ENCODE assay signal across 1 cellular context in the genomic region with DNA sequence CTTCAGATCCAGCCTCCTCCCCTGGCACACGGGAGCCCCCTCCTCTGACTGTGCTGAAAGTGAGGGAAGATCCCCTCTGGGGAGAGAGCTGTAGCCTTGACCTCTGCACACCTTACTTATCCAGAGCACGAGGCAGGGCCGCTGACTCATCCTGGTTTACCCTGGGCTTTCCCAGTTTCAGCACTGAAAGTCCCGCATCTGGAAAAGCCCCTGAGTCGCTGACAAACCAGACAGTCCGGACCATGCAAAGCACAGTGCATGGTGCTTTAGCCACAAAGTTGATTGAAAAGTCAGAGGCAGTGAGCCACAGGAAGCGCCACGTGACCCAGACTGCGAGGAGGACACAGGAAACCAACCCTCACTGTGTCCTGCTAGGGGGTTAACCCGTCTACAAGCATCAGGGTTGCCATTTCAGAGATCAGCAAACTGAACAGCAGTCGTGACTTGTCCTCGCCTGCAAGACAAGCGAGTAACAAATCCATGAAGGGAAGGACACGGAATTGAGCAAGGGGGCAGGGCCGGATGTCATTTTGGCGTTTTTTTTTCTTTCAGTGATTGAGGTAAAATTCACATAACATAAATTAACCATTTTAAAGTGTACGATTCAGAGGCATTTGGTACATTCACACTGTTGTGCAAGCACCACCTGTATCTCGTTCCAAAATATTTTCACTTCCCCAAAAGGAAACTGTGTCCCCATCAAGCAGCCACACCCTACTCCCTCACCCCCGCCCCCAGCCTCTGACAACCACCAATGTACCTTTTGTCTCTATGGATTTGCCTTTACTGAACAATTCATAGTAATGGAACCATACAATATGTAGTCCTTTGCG.
TF ChIP-seq lines count a peak whose summit lies in the region.

No MANE protein-coding gene starts in this region.

TF ChIP-seq in GM12878, 131 proteins besides CTCF, POLR2A, EP300 and RAD21 (continued from another document and continues in another):
- TF ChIP-seq, protein P1, sequence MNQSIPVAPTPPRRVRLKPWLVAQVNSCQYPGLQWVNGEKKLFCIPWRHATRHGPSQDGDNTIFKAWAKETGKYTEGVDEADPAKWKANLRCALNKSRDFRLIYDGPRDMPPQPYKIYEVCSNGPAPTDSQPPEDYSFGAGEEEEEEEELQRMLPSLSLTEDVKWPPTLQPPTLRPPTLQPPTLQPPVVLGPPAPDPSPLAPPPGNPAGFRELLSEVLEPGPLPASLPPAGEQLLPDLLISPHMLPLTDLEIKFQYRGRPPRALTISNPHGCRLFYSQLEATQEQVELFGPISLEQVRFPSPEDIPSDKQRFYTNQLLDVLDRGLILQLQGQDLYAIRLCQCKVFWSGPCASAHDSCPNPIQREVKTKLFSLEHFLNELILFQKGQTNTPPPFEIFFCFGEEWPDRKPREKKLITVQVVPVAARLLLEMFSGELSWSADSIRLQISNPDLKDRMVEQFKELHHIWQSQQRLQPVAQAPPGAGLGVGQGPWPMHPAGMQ (IDR thresholded peaks at IDR 0.05; ENCODE audit: borderline replicate concordance) = 0 out of 2 replicates have a peak, but pooled peaks have one; percentile 25
- TF ChIP-seq NFIC (IDR thresholded peaks at IDR 0.05; ENCODE audit: low read depth, low read length) (peak; percentile 91), RBBP5 (conservative IDR thresholded peaks at IDR 0.05) (no peak), ZNF217 (IDR thresholded peaks at IDR 0.05) (peak; percentile 15; the same call in 1 of the 2 replicates), ZBED1 (IDR thresholded peaks at IDR 0.05; ENCODE audit: borderline replicate concordance) (peak; percentile 64; the same call in 1 of the 2 replicates), SPI1 (IDR thresholded peaks at IDR 0.05; ENCODE audit: borderline replicate concordance, insufficient read depth, low read depth, low read length) (peak; percentile 94), ETV6 (conservative IDR thresholded peaks at IDR 0.05 in 1 of 2, IDR thresholded peaks at IDR 0.05 in 1 of 2; ENCODE audit: borderline replicate concordance in 1 of 2, low read depth in 1 of 2) (peak in 1 of 2 experiments; percentile 80; a peak in 2 of 4 replicates), HDGF (IDR thresholded peaks at IDR 0.05) (no peak), MXI1 (IDR thresholded peaks at IDR 0.05; ENCODE audit: low read depth, low read length) (peak; percentile 90), ZSCAN29 (IDR thresholded peaks at IDR 0.05) (0 out of 2 replicates have a peak, but pooled peaks have one; percentile 21), RUNX3 (IDR thresholded peaks at IDR 0.05; ENCODE audit: low read length) (peak; percentile 96), SRF (IDR thresholded peaks at IDR 0.05; ENCODE audit: low read depth in 2 of 2, low read length in 2 of 2) (no peak), EGR1 (IDR thresholded peaks at IDR 0.05; ENCODE audit: borderline replicate concordance in 1 of 2, low read depth in 2 of 2, low read length in 2 of 2) (0 out of 3 replicates have a peak, but pooled peaks of 1 of the 2 experiments have one; percentile 26), MTA3 (IDR thresholded peaks at IDR 0.05; ENCODE audit: borderline replicate concordance, low read length) (no peak; the same call in 1 of the 2 replicates), PAX5 (IDR thresholded peaks at IDR 0.05; ENCODE audit: borderline replicate concordance, low read depth, low read length) (peak; percentile 79; the same call in 1 of the 2 replicates), SMARCA5 (IDR thresholded peaks at IDR 0.05) (peak; percentile 73; the same call in 1 of the 2 replicates), TCF12 (IDR thresholded peaks at IDR 0.05; ENCODE audit: low read depth, low read length) (peak; percentile 72), NR2C1 (IDR thresholded peaks at IDR 0.05) (no peak), ZNF274 (IDR thresholded peaks at IDR 0.05; ENCODE audit: insufficient read depth, insufficient read length) (no peak), ESRRA (IDR thresholded peaks at IDR 0.05; ENCODE audit: low read length) (0 out of 2 replicates have a peak, but pooled peaks have one; percentile 69), RAD51 (IDR thresholded peaks at IDR 0.05) (peak; percentile 97), RFX5 (IDR thresholded peaks at IDR 0.05; ENCODE audit: low read depth, low read length) (no peak), FOXM1 (IDR thresholded peaks at IDR 0.05; ENCODE audit: low read depth, low read length) (peak; percentile 84), NRF1 (conservative IDR thresholded peaks at IDR 0.05; ENCODE audit: low read depth, low read length) (no peak), SMAD5 (IDR thresholded peaks at IDR 0.05; ENCODE audit: low read depth) (peak; percentile 59), MYB (IDR thresholded peaks at IDR 0.05; ENCODE audit: borderline replicate concordance, low read depth, low read length) (no peak), ZZZ3 (IDR thresholded peaks at IDR 0.05; ENCODE audit: control insufficient read depth, insufficient read length, low read depth) (no peak), TAF1 (IDR thresholded peaks at IDR 0.05; ENCODE audit: borderline replicate concordance, low read depth, low read length) (peak; percentile 67; the same call in 1 of the 2 replicates), EED (IDR thresholded peaks at IDR 0.05; ENCODE audit: low read depth) (peak; percentile 98), IKZF2 (IDR thresholded peaks at IDR 0.05) (peak; percentile 99), CHD1 (IDR thresholded peaks at IDR 0.05; ENCODE audit: low read depth, low read length) (no peak), HDAC2 (IDR thresholded peaks at IDR 0.05) (no peak), YY1 (IDR thresholded peaks at IDR 0.05; ENCODE audit: low read depth, low read length) (peak; percentile 60; the same call in 1 of the 2 replicates), MTA2 (IDR thresholded peaks at IDR 0.05; ENCODE audit: low read depth) (peak; percentile 87)
- TF ChIP-seq, protein P2, sequence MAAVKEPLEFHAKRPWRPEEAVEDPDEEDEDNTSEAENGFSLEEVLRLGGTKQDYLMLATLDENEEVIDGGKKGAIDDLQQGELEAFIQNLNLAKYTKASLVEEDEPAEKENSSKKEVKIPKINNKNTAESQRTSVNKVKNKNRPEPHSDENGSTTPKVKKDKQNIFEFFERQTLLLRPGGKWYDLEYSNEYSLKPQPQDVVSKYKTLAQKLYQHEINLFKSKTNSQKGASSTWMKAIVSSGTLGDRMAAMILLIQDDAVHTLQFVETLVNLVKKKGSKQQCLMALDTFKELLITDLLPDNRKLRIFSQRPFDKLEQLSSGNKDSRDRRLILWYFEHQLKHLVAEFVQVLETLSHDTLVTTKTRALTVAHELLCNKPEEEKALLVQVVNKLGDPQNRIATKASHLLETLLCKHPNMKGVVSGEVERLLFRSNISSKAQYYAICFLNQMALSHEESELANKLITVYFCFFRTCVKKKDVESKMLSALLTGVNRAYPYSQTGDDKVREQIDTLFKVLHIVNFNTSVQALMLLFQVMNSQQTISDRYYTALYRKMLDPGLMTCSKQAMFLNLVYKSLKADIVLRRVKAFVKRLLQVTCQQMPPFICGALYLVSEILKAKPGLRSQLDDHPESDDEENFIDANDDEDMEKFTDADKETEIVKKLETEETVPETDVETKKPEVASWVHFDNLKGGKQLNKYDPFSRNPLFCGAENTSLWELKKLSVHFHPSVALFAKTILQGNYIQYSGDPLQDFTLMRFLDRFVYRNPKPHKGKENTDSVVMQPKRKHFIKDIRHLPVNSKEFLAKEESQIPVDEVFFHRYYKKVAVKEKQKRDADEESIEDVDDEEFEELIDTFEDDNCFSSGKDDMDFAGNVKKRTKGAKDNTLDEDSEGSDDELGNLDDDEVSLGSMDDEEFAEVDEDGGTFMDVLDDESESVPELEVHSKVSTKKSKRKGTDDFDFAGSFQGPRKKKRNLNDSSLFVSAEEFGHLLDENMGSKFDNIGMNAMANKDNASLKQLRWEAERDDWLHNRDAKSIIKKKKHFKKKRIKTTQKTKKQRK (IDR thresholded peaks at IDR 0.05; ENCODE audit: low read depth, low read length) = no peak
- TF ChIP-seq, protein P3, sequence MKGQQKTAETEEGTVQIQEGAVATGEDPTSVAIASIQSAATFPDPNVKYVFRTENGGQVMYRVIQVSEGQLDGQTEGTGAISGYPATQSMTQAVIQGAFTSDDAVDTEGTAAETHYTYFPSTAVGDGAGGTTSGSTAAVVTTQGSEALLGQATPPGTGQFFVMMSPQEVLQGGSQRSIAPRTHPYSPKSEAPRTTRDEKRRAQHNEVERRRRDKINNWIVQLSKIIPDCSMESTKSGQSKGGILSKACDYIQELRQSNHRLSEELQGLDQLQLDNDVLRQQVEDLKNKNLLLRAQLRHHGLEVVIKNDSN (IDR thresholded peaks at IDR 0.05; ENCODE audit: borderline replicate concordance, extremely low read length, insufficient read depth, low read depth, low read length) = peak; percentile 94
- TF ChIP-seq, protein P4, sequence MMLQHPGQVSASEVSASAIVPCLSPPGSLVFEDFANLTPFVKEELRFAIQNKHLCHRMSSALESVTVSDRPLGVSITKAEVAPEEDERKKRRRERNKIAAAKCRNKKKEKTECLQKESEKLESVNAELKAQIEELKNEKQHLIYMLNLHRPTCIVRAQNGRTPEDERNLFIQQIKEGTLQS (IDR thresholded peaks at IDR 0.05; ENCODE audit: borderline replicate concordance, extremely low read depth, low read depth, low read length) = peak; percentile 61; the same call in 1 of the 2 replicates
- TF ChIP-seq, protein P5, sequence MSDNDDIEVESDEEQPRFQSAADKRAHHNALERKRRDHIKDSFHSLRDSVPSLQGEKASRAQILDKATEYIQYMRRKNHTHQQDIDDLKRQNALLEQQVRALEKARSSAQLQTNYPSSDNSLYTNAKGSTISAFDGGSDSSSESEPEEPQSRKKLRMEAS (IDR thresholded peaks at IDR 0.05; ENCODE audit: low read depth, low read length) = peak; percentile 96
- TF ChIP-seq, protein P6, sequence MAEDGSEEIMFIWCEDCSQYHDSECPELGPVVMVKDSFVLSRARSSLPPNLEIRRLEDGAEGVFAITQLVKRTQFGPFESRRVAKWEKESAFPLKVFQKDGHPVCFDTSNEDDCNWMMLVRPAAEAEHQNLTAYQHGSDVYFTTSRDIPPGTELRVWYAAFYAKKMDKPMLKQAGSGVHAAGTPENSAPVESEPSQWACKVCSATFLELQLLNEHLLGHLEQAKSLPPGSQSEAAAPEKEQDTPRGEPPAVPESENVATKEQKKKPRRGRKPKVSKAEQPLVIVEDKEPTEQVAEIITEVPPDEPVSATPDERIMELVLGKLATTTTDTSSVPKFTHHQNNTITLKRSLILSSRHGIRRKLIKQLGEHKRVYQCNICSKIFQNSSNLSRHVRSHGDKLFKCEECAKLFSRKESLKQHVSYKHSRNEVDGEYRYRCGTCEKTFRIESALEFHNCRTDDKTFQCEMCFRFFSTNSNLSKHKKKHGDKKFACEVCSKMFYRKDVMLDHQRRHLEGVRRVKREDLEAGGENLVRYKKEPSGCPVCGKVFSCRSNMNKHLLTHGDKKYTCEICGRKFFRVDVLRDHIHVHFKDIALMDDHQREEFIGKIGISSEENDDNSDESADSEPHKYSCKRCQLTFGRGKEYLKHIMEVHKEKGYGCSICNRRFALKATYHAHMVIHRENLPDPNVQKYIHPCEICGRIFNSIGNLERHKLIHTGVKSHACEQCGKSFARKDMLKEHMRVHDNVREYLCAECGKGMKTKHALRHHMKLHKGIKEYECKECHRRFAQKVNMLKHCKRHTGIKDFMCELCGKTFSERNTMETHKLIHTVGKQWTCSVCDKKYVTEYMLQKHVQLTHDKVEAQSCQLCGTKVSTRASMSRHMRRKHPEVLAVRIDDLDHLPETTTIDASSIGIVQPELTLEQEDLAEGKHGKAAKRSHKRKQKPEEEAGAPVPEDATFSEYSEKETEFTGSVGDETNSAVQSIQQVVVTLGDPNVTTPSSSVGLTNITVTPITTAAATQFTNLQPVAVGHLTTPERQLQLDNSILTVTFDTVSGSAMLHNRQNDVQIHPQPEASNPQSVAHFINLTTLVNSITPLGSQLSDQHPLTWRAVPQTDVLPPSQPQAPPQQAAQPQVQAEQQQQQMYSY (CRISPR knock-in tag; IDR thresholded peaks at IDR 0.05) = no peak
- TF ChIP-seq, protein P7, sequence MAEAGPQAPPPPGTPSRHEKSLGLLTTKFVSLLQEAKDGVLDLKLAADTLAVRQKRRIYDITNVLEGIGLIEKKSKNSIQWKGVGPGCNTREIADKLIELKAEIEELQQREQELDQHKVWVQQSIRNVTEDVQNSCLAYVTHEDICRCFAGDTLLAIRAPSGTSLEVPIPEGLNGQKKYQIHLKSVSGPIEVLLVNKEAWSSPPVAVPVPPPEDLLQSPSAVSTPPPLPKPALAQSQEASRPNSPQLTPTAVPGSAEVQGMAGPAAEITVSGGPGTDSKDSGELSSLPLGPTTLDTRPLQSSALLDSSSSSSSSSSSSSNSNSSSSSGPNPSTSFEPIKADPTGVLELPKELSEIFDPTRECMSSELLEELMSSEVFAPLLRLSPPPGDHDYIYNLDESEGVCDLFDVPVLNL (IDR thresholded peaks at IDR 0.05; ENCODE audit: low read depth, low read length) = no peak
- TF ChIP-seq, protein P8, sequence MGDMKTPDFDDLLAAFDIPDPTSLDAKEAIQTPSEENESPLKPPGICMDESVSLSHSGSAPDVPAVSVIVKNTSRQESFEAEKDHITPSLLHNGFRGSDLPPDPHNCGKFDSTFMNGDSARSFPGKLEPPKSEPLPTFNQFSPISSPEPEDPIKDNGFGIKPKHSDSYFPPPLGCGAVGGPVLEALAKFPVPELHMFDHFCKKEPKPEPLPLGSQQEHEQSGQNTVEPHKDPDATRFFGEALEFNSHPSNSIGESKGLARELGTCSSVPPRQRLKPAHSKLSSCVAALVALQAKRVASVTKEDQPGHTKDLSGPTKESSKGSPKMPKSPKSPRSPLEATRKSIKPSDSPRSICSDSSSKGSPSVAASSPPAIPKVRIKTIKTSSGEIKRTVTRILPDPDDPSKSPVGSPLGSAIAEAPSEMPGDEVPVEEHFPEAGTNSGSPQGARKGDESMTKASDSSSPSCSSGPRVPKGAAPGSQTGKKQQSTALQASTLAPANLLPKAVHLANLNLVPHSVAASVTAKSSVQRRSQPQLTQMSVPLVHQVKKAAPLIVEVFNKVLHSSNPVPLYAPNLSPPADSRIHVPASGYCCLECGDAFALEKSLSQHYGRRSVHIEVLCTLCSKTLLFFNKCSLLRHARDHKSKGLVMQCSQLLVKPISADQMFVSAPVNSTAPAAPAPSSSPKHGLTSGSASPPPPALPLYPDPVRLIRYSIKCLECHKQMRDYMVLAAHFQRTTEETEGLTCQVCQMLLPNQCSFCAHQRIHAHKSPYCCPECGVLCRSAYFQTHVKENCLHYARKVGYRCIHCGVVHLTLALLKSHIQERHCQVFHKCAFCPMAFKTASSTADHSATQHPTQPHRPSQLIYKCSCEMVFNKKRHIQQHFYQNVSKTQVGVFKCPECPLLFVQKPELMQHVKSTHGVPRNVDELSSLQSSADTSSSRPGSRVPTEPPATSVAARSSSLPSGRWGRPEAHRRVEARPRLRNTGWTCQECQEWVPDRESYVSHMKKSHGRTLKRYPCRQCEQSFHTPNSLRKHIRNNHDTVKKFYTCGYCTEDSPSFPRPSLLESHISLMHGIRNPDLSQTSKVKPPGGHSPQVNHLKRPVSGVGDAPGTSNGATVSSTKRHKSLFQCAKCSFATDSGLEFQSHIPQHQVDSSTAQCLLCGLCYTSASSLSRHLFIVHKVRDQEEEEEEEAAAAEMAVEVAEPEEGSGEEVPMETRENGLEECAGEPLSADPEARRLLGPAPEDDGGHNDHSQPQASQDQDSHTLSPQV (IDR thresholded peaks at IDR 0.05) = no peak
- TF ChIP-seq, protein P9, sequence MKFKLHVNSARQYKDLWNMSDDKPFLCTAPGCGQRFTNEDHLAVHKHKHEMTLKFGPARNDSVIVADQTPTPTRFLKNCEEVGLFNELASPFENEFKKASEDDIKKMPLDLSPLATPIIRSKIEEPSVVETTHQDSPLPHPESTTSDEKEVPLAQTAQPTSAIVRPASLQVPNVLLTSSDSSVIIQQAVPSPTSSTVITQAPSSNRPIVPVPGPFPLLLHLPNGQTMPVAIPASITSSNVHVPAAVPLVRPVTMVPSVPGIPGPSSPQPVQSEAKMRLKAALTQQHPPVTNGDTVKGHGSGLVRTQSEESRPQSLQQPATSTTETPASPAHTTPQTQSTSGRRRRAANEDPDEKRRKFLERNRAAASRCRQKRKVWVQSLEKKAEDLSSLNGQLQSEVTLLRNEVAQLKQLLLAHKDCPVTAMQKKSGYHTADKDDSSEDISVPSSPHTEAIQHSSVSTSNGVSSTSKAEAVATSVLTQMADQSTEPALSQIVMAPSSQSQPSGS (IDR thresholded peaks at IDR 0.05; ENCODE audit: low read length) = peak; percentile 81; the same call in 1 of the 2 replicates
